19 cellular contexts compared by ENCODE assay signal in the genomic region with DNA sequence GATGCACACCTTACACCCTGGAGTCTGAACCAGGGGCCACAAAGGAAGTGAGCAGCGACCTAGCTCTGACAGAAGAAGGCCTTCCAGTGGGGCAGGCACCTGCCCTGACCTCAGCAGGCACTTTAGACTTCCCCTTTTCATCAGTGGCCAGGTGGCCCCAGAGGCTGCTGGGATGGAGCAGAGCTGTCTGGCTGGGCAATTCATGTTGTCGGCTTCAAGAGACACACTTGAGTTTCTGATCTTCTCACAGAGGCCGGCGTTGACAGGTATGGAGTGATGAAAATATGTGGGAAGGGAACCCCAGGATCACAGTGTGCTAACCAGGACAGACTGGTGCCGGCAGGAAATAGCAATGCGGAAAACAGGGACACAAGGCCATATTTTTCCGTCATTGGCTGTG.
DNase-seq lines count a peak whose midpoint lies in the region; ATAC-seq and TF ChIP-seq lines count a peak whose summit lies in the region.
"Had no signal": no experiment of that assay in that cellular context is flagged by ENCODE, and none has a peak within 500 bp of the region (broad histone marks: within the 10 kb centered on the region; RNA-seq: fewer than 3 reads in every experiment).

No MANE protein-coding gene starts in this region.

- H3K27ac Mint-ChIP-seq in GM23338 = peak overlapping the region; percentile 46
- H3K27ac Mint-ChIP-seq: CD4-positive, CD25-positive, alpha-beta regulatory T cell had no signal

- no peaks in the 10 kb centered on the region for H4K20me1 ChIP-seq in GM23338 (replicated peaks; ENCODE audit: insufficient read depth)

- H3K9me2 ChIP-seq in GM23338 (ENCODE audit: insufficient read depth) = peaks cover 8% of the 10 kb centered on the region

- TF ChIP-seq CTCF in GM23338 (conservative IDR thresholded peaks at IDR 0.05; ENCODE audit: low read depth in 2 of 2) (no peak), cardiac muscle cell (IDR thresholded peaks at IDR 0.05; ENCODE audit: low read depth, low read length) (no peak), spleen (IDR thresholded peaks at IDR 0.05 in 8 of 11, conservative IDR thresholded peaks at IDR 0.05 in 3 of 11) (no peak)

- peaks cover 61% of the 10 kb centered on the region for H3K4me1 Mint-ChIP-seq in GM23338
- H3K4me1 Mint-ChIP-seq: CD4-positive, CD25-positive, alpha-beta regulatory T cell had no signal

- H3K36me3 Mint-ChIP-seq in GM23338 (ENCODE audit: low read depth) = no peaks in the 10 kb centered on the region
- H3K36me3 Mint-ChIP-seq: CD4-positive, CD25-positive, alpha-beta regulatory T cell had no signal

- no peaks in the 10 kb centered on the region for H3K79me2 ChIP-seq in GM23338 (replicated peaks; ENCODE audit: insufficient read depth)

- no peak overlapping the region for H3K9ac ChIP-seq in iPS-20b (ENCODE audit: low read depth, low read length)

- no peak overlapping the region for H3K4me3 ChIP-seq in GM23338
- no peak overlapping the region for H3K4me3 ChIP-seq in cardiac muscle cell
- no peak overlapping the region for H3K4me3 ChIP-seq in iPS-20b (ENCODE audit: low read length)
- H3K4me3 ChIP-seq in spleen = no peak overlapping the region
- H3K4me3 ChIP-seq: GM12878 had no signal

- peaks cover 40% of the 10 kb centered on the region for H3K4me1 ChIP-seq in GM23338 (ENCODE audit: insufficient read depth)
- peaks cover 28% of the 10 kb centered on the region for H3K4me1 ChIP-seq in cardiac muscle cell (ENCODE audit: low read depth)
- peaks cover 33% of the 10 kb centered on the region for H3K4me1 ChIP-seq in iPS-20b (ENCODE audit: insufficient read depth, low read length)
- H3K4me1 ChIP-seq in spleen = peaks cover 0 to 5% (median 0%) of the 10 kb centered on the region in 6 donors
- H3K4me1 ChIP-seq: BE2C had no signal

- DNase-seq in GM23338 (ENCODE audit: low spot score) (no peak), RPMI8226 (peak; percentile 75), cardiac muscle cell (ENCODE audit: low read depth in 1 of 2, low spot score in 1 of 2) (peak in 1 of 2 donors; percentile 92), spleen (no peak), NCI-H1048 (lab: John Stamatoyannopoulos, UW) (no peak), GDM1 (lab: John Stamatoyannopoulos, UW) (no peak), D341Med (ENCODE audit: low spot score) (no peak)
- DNase-seq: BE2C; Caco-2; CD4-positive, CD25-positive, alpha-beta regulatory T cell; NCI-H1092; NCI-H146; NCI-H2029 treated with DMSO at 0.1 percent for 48 hours; NCI-H510A; NCI-H748 treated with DMSO at 0.1 percent for 48 hours; SHP77 treated with DMSO at 0.1 percent for 48 hours had no signal

- no peaks in the 10 kb centered on the region for H3K9me3 Mint-ChIP-seq in GM23338

- H3K9me3 ChIP-seq in cardiac muscle cell (ENCODE audit: low read depth) (no peaks in the 10 kb centered on the region), iPS-20b (ENCODE audit: insufficient read depth, low read depth, low read length) (no peaks in the 10 kb centered on the region), spleen (no peaks in the 10 kb centered on the region)
- H3K9me3 ChIP-seq: BE2C, Caco-2 had no signal

- TF ChIP-seq POLR2A in spleen (IDR thresholded peaks at IDR 0.05) = no peak

- no peak for ATAC-seq in GM23338
- ATAC-seq: GM12878, SK-N-SH treated with all-trans-retinoic acid at 6 μM for 48 hours had no signal

- H2AFZ ChIP-seq in GM23338 = no peak overlapping the region

- 0 out of 2 replicates have a peak overlapping the region, but pooled peaks have one; percentile 67 for H3K4me2 ChIP-seq in GM23338

- no peaks in the 10 kb centered on the region for H3F3A ChIP-seq in GM23338 (replicated peaks; ENCODE audit: low read depth)

- 77 to 85% (median 79%) methylated on average over 7 of the region's 7 CpGs for WGBS in spleen, 5 donors

- H3K4me3 Mint-ChIP-seq in GM23338 = no peak overlapping the region
- H3K4me3 Mint-ChIP-seq: CD4-positive, CD25-positive, alpha-beta regulatory T cell had no signal

- no peaks in the 10 kb centered on the region for H3K36me3 ChIP-seq in GM23338 (ENCODE audit: insufficient read depth)
- H3K36me3 ChIP-seq in cardiac muscle cell = no peaks in the 10 kb centered on the region
- no peaks in the 10 kb centered on the region for H3K36me3 ChIP-seq in iPS-20b (ENCODE audit: insufficient read depth, low read depth, low read length)
- H3K36me3 ChIP-seq in spleen = no peaks in the 10 kb centered on the region
- H3K36me3 ChIP-seq: BE2C had no signal

- no peak overlapping the region for H3K27ac ChIP-seq in GM23338 (ENCODE audit: low read depth)
- peak overlapping the region; percentile 79 for H3K27ac ChIP-seq in cardiac muscle cell
- H3K27ac ChIP-seq in iPS-20b (ENCODE audit: low read length) = peak overlapping the region; percentile 42
- H3K27ac ChIP-seq in spleen = no peak overlapping the region

- intact Hi-C loops in spleen (cut with DNase I; ENCODE audit: low total_unique reads) = no loop called here

- no peaks in the 10 kb centered on the region for H3K27me3 ChIP-seq in GM23338 (ENCODE audit: insufficient read depth)
- H3K27me3 ChIP-seq in cardiac muscle cell = no peaks in the 10 kb centered on the region
- H3K27me3 ChIP-seq in iPS-20b (ENCODE audit: insufficient read depth, low read length) = no peaks in the 10 kb centered on the region
- H3K27me3 ChIP-seq in spleen (replicated peaks in 1 of 7) = no peaks in the 10 kb centered on the region
- H3K27me3 ChIP-seq: BE2C had no signal

- H3K27me3 Mint-ChIP-seq in GM23338 (ENCODE audit: insufficient read depth, low read depth, poor library complexity) = peaks cover 1% of the 10 kb centered on the region

TF ChIP-seq in GM23338, 12 proteins besides CTCF, POLR2A, EP300 and RAD21 (continues in another document):
- TF ChIP-seq, protein P1, sequence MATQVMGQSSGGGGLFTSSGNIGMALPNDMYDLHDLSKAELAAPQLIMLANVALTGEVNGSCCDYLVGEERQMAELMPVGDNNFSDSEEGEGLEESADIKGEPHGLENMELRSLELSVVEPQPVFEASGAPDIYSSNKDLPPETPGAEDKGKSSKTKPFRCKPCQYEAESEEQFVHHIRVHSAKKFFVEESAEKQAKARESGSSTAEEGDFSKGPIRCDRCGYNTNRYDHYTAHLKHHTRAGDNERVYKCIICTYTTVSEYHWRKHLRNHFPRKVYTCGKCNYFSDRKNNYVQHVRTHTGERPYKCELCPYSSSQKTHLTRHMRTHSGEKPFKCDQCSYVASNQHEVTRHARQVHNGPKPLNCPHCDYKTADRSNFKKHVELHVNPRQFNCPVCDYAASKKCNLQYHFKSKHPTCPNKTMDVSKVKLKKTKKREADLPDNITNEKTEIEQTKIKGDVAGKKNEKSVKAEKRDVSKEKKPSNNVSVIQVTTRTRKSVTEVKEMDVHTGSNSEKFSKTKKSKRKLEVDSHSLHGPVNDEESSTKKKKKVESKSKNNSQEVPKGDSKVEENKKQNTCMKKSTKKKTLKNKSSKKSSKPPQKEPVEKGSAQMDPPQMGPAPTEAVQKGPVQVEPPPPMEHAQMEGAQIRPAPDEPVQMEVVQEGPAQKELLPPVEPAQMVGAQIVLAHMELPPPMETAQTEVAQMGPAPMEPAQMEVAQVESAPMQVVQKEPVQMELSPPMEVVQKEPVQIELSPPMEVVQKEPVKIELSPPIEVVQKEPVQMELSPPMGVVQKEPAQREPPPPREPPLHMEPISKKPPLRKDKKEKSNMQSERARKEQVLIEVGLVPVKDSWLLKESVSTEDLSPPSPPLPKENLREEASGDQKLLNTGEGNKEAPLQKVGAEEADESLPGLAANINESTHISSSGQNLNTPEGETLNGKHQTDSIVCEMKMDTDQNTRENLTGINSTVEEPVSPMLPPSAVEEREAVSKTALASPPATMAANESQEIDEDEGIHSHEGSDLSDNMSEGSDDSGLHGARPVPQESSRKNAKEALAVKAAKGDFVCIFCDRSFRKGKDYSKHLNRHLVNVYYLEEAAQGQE (IDR thresholded peaks at IDR 0.05; ENCODE audit: unreplicated experiment) = no peak
- no peak for TF ChIP-seq CREB1 (CRISPR knock-in tag; IDR thresholded peaks at IDR 0.05; ENCODE audit: low read depth)
- no peak for TF ChIP-seq STAT1 (IDR thresholded peaks at IDR 0.05; ENCODE audit: unreplicated experiment)
- no peak for TF ChIP-seq POLR2AphosphoS5 (IDR thresholded peaks at IDR 0.05; ENCODE audit: low read depth)
- no peak for TF ChIP-seq ZNF114 (CRISPR knock-in tag; IDR thresholded peaks at IDR 0.05)
- TF ChIP-seq EZH2phosphoT487 (IDR thresholded peaks at IDR 0.05; ENCODE audit: unreplicated experiment) = no peak
- TF ChIP-seq ZNF331 (CRISPR knock-in tag; IDR thresholded peaks at IDR 0.05; ENCODE audit: low read depth) = no peak

Comparison
In these comparisons a context has a peak if more than half of its experiments do, and no peak if none do; other contexts are left out.
1. H3K27ac ChIP-seq: peak in cardiac muscle cell (single experiment) and iPS-20b (single experiment); none in GM23338 (single experiment) and spleen (0 of 8).